In genomic region chr5:273091-273490, GRCh38 we compare ENCODE assay signal across 7 cellular contexts. TPM values are rescaled to one million over a fixed set of nuclear protein-coding genes. Genes with fewer than 3 reads are reported as not detected.
A peak's percentile ranks its signal among the peaks of the same experiment; 100 is the strongest.
DNase-seq lines count a peak whose midpoint lies in the region; TF ChIP-seq lines count a peak whose summit lies in the region.
"Not testable (repeated sequence)": the region's sequence is repeated elsewhere in the genome, so short reads cannot be mapped to it uniquely, and the experiment has no call there.

No MANE protein-coding gene starts in this region.

- intact Hi-C loops in Calu3 (cut with micrococcal nuclease; ENCODE audit: unreplicated experiment): not testable (repeated sequence)
- intact Hi-C loops in activated naive CD4-positive, alpha-beta T cell treated with anti-CD3 and anti-CD28 coated beads for 36 hours (cut with micrococcal nuclease): loop anchor here (5.0 kb wide), 2 partner anchors 339 to 1359 kb away; partner anchors contain the start of gene CEP72
- intact Hi-C loops in dendritic cell treated with granulocyte-macrophage colony-stimulating factor and Interleukin-4, amounts not matched to agents 40 ng/mL and 50 ng/mL, for 4 days (cut with micrococcal nuclease): loop anchor here (5.0 kb wide), 1 partner anchor 619 kb away; the partner anchor contains the start of genes BRD9 and TRIP13

- TF ChIP-seq CTCF in Calu3 (IDR thresholded peaks at IDR 0.05; ENCODE audit: unreplicated experiment): not testable (repeated sequence)

- CTCF ChIA-PET in Calu3 (lab: Charles Lee); activated naive CD4-positive, alpha-beta T cell treated with anti-CD3 and anti-CD28 coated beads for 36 hours (lab: Charles Lee): not testable (repeated sequence)

- not testable (repeated sequence) for H2BK5ac ChIP-seq in neuronal stem cell (ENCODE audit: low read length)

- H3K27me3 Mint-ChIP-seq in Calu3 (ENCODE audit: unreplicated experiment); T-helper 2 cell treated with Interferon-gamma antibody and Interleukin-4, amounts not matched to agents 5 μg/mL and 100 μg/mL, for 36 hours (ENCODE audit: low read depth); activated naive CD4-positive, alpha-beta T cell treated with anti-CD3 and anti-CD28 coated beads for 36 hours (ENCODE audit: low read depth); dendritic cell treated with granulocyte-macrophage colony-stimulating factor and Interleukin-4, amounts not matched to agents 40 ng/mL and 50 ng/mL, for 4 days: not testable (repeated sequence)
- peaks cover 7 to 11% (median 11%) of the 10 kb centered on the region in 3 donors for H3K27me3 Mint-ChIP-seq in immature natural killer cell (ENCODE audit: low read depth in 3 of 3)

- not testable (repeated sequence) for H3K9me3 Mint-ChIP-seq in Calu3 (ENCODE audit: low read depth, unreplicated experiment); T-helper 2 cell treated with Interferon-gamma antibody and Interleukin-4, amounts not matched to agents 5 μg/mL and 100 μg/mL, for 36 hours; activated naive CD4-positive, alpha-beta T cell treated with anti-CD3 and anti-CD28 coated beads for 36 hours; dendritic cell treated with granulocyte-macrophage colony-stimulating factor and Interleukin-4, amounts not matched to agents 40 ng/mL and 50 ng/mL, for 4 days; immature natural killer cell

- H3K4me2 ChIP-seq in Karpas-422 (ENCODE audit: low read depth, low read length, poor library complexity, severe bottlenecking) (peak overlapping the region; percentile 65), neuronal stem cell (ENCODE audit: insufficient read depth, low read length, poor library complexity, severe bottlenecking) (peak overlapping the region; percentile 11)

- H4K20me1 ChIP-seq in Karpas-422 (ENCODE audit: insufficient read depth, low read depth, low read length): not testable (repeated sequence)

- not testable (repeated sequence) for H3K9ac ChIP-seq in Karpas-422 (ENCODE audit: low read length); neuronal stem cell (ENCODE audit: low read depth, low read length, poor library complexity)

- not testable (repeated sequence) for H2BK15ac ChIP-seq in neuronal stem cell (ENCODE audit: low read length)

- H2AK5ac ChIP-seq in neuronal stem cell (ENCODE audit: low read depth, low read length): not testable (repeated sequence)

- not testable (repeated sequence) for H2BK120ac ChIP-seq in neuronal stem cell (ENCODE audit: low read depth, low read length)

- not testable (repeated sequence) for H4K91ac ChIP-seq in neuronal stem cell (ENCODE audit: low read depth, low read length, poor library complexity)

- DNase-seq in Calu3; Karpas-422; T-helper 2 cell treated with Interferon-gamma antibody and Interleukin-4, amounts not matched to agents 5 μg/mL and 100 μg/mL, for 36 hours (ENCODE audit: low spot score); activated naive CD4-positive, alpha-beta T cell treated with anti-CD3 and anti-CD28 coated beads for 36 hours; immature natural killer cell; neuronal stem cell (ENCODE audit: low spot score): not testable (repeated sequence)

- H3K36me3 ChIP-seq in Karpas-422 (ENCODE audit: insufficient read depth, low read length) (peaks cover 23% of the 10 kb centered on the region), neuronal stem cell (replicated peaks in 1 of 2; ENCODE audit: control insufficient read depth in 2 of 2, insufficient read depth in 2 of 2, low read length in 2 of 2) (peaks cover 2 to 30% of the 10 kb centered on the region in 2 donors)

- H3K4me3 Mint-ChIP-seq in Calu3 (ENCODE audit: low read depth, unreplicated experiment) (peak overlapping the region; percentile 87), immature natural killer cell (peak overlapping the region; percentile 70 to 94 (median 82))
- H3K4me3 Mint-ChIP-seq in T-helper 2 cell treated with Interferon-gamma antibody and Interleukin-4, amounts not matched to agents 5 μg/mL and 100 μg/mL, for 36 hours: peak overlapping the region; percentile 92
- peak overlapping the region; percentile 86 for H3K4me3 Mint-ChIP-seq in activated naive CD4-positive, alpha-beta T cell treated with anti-CD3 and anti-CD28 coated beads for 36 hours
- H3K4me3 Mint-ChIP-seq in dendritic cell treated with granulocyte-macrophage colony-stimulating factor and Interleukin-4, amounts not matched to agents 40 ng/mL and 50 ng/mL, for 4 days: peak overlapping the region; percentile 52

- not testable (repeated sequence) for H2BK12ac ChIP-seq in neuronal stem cell (ENCODE audit: low read length)

- not testable (repeated sequence) for BruUV-seq in Calu3 (replicated peaks; lab: Mats Ljungman, UMichigan)

- no CpG with 5 or more reads among the region's 9 CpGs for WGBS in neuronal stem cell (ENCODE audit: extremely low coverage in 2 of 2, insufficient read length in 2 of 2, insufficient replicate concordance in 1 of 2), 2 donors

- not testable (repeated sequence) for H3K9me3 ChIP-seq in Karpas-422 (ENCODE audit: low read length); neuronal stem cell (replicated peaks in 1 of 2; ENCODE audit: control insufficient read depth in 2 of 2, insufficient read depth in 1 of 2, low read depth in 1 of 2, low read length in 2 of 2)

- not testable (repeated sequence) for H3K27me3 ChIP-seq in Karpas-422 (ENCODE audit: low read length); neuronal stem cell (ENCODE audit: control insufficient read depth in 3 of 3, insufficient read depth in 3 of 3, low read depth in 1 of 3, low read length in 3 of 3)

- H3K4me3 ChIP-seq in Karpas-422 (ENCODE audit: low read length): not testable (repeated sequence)
- peak overlapping the region in 1 of 2 donors; percentile 89 for H3K4me3 ChIP-seq in neuronal stem cell (ENCODE audit: low read length in 2 of 2)

- not testable (repeated sequence) for H3K79me1 ChIP-seq in neuronal stem cell (ENCODE audit: low read depth, low read length)

- H3K27ac ChIP-seq in Karpas-422 (ENCODE audit: low read length); neuronal stem cell (replicated peaks; ENCODE audit: low read length): not testable (repeated sequence)

- H3K4me1 Mint-ChIP-seq in Calu3 (ENCODE audit: low read depth, unreplicated experiment) (peaks cover 21% of the 10 kb centered on the region), immature natural killer cell (peaks cover 27 to 46% of the 10 kb centered on the region in 2 donors)
- peaks cover 28% of the 10 kb centered on the region for H3K4me1 Mint-ChIP-seq in T-helper 2 cell treated with Interferon-gamma antibody and Interleukin-4, amounts not matched to agents 5 μg/mL and 100 μg/mL, for 36 hours (ENCODE audit: low read depth)
- peaks cover 36% of the 10 kb centered on the region for H3K4me1 Mint-ChIP-seq in activated naive CD4-positive, alpha-beta T cell treated with anti-CD3 and anti-CD28 coated beads for 36 hours (ENCODE audit: low read depth)
- H3K4me1 Mint-ChIP-seq in dendritic cell treated with granulocyte-macrophage colony-stimulating factor and Interleukin-4, amounts not matched to agents 40 ng/mL and 50 ng/mL, for 4 days (ENCODE audit: low read depth): peaks cover 32% of the 10 kb centered on the region

- not testable (repeated sequence) for H3K18ac ChIP-seq in neuronal stem cell (ENCODE audit: low read length)

- peaks cover 25% of the 10 kb centered on the region for H3K4me1 ChIP-seq in Karpas-422 (ENCODE audit: low read length)
- not testable (repeated sequence) for H3K4me1 ChIP-seq in neuronal stem cell (ENCODE audit: control insufficient read depth in 2 of 2, insufficient read depth in 1 of 2, low read depth in 1 of 2, low read length in 2 of 2)

- H3K14ac ChIP-seq in neuronal stem cell (ENCODE audit: low read length): not testable (repeated sequence)

- H3K9me2 ChIP-seq in Karpas-422 (replicated peaks; ENCODE audit: insufficient read depth, low read length): not testable (repeated sequence)

- H4K8ac ChIP-seq in neuronal stem cell (ENCODE audit: low read depth, low read length): not testable (repeated sequence)

- H3K27ac Mint-ChIP-seq in Calu3 (ENCODE audit: unreplicated experiment): peak overlapping the region; percentile 93
- peak overlapping the region; percentile 71 for H3K27ac Mint-ChIP-seq in T-helper 2 cell treated with Interferon-gamma antibody and Interleukin-4, amounts not matched to agents 5 μg/mL and 100 μg/mL, for 36 hours
- H3K27ac Mint-ChIP-seq in activated naive CD4-positive, alpha-beta T cell treated with anti-CD3 and anti-CD28 coated beads for 36 hours: not testable (repeated sequence)
- H3K27ac Mint-ChIP-seq in dendritic cell treated with granulocyte-macrophage colony-stimulating factor and Interleukin-4, amounts not matched to agents 40 ng/mL and 50 ng/mL, for 4 days: peak overlapping the region; percentile 71
- H3K27ac Mint-ChIP-seq in immature natural killer cell: peak overlapping the region; percentile 67 to 89 (median 82)

- H3K36me3 Mint-ChIP-seq in Calu3 (ENCODE audit: insufficient read depth, unreplicated experiment): peaks cover 68% of the 10 kb centered on the region
- peaks cover 29% of the 10 kb centered on the region for H3K36me3 Mint-ChIP-seq in T-helper 2 cell treated with Interferon-gamma antibody and Interleukin-4, amounts not matched to agents 5 μg/mL and 100 μg/mL, for 36 hours (ENCODE audit: low read depth)
- H3K36me3 Mint-ChIP-seq in activated naive CD4-positive, alpha-beta T cell treated with anti-CD3 and anti-CD28 coated beads for 36 hours (ENCODE audit: low read depth): peaks cover 23% of the 10 kb centered on the region
- H3K36me3 Mint-ChIP-seq in dendritic cell treated with granulocyte-macrophage colony-stimulating factor and Interleukin-4, amounts not matched to agents 40 ng/mL and 50 ng/mL, for 4 days (ENCODE audit: low read depth): peaks cover 43% of the 10 kb centered on the region
- not testable (repeated sequence) for H3K36me3 Mint-ChIP-seq in immature natural killer cell

- H2AFZ ChIP-seq in Karpas-422 (ENCODE audit: low read length); neuronal stem cell (ENCODE audit: low read length): not testable (repeated sequence)

- H3K23ac ChIP-seq in neuronal stem cell (ENCODE audit: low read depth, low read length, poor library complexity): not testable (repeated sequence)

- not testable (repeated sequence) for H3K4ac ChIP-seq in neuronal stem cell (ENCODE audit: low read length)

- H3K79me2 ChIP-seq in Karpas-422 (ENCODE audit: low read length): peaks cover 50% of the 10 kb centered on the region

RNA-seq across cellular contexts. Expression of gene PDCD6, which starts 1.6 kb away (rescaled TPM):
- 109 and 127 TPM in 2 replicates for total RNA-seq in Calu3 (2022)
- 103 and 133 TPM in 2 replicates for total RNA-seq in Karpas-422 (2014; rRNA removed; shearing (Covaris generic); ENCODE audit: low replicate concordance)
- 10 to 100 TPM; 61.1 to 62.8 TPM for total RNA-seq in activated naive CD4-positive, alpha-beta T cell treated with anti-CD3 and anti-CD28 coated beads for 36 hours
- polyA plus RNA-seq in immature natural killer cell: 100 to 1,000 TPM; 209 to 392 (median 236) TPM
- 55.8 TPM for polyA plus RNA-seq in neuronal stem cell (2013, experiment 1 of 2)
- polyA plus RNA-seq in neuronal stem cell (2013, experiment 2 of 2): 53.8 TPM

RNA-seq across cellular contexts. Expression of gene AHRR, which starts 48.4 kb away (rescaled TPM):
- total RNA-seq in Calu3 (2022): 1.3 TPM in 2 replicates
- 2.5 and 2.6 TPM in 2 replicates for total RNA-seq in Karpas-422 (2014; rRNA removed; shearing (Covaris generic); ENCODE audit: low replicate concordance)
- 1 to 10 TPM; 4.1 to 5.5 TPM for total RNA-seq in activated naive CD4-positive, alpha-beta T cell treated with anti-CD3 and anti-CD28 coated beads for 36 hours
- under 1 TPM in 1 of 3 donors, not detected in 2; 0.16 TPM for polyA plus RNA-seq in immature natural killer cell
- polyA plus RNA-seq in neuronal stem cell (2013, experiment 1 of 2): 0.26 TPM
- 0.28 TPM for polyA plus RNA-seq in neuronal stem cell (2013, experiment 2 of 2)

RNA-seq across cellular contexts. Expression of gene SDHA, which starts 55.0 kb away (rescaled TPM):
- total RNA-seq in Calu3 (2022): 96.9 and 107 TPM in 2 replicates
- total RNA-seq in Karpas-422 (2014; rRNA removed; shearing (Covaris generic); ENCODE audit: low replicate concordance): 54.0 and 62.3 TPM in 2 replicates
- 100 to 1,000 TPM; 133 to 136 TPM for total RNA-seq in activated naive CD4-positive, alpha-beta T cell treated with anti-CD3 and anti-CD28 coated beads for 36 hours
- polyA plus RNA-seq in immature natural killer cell: 100 to 1,000 TPM; 140 to 224 (median 208) TPM
- 60.5 TPM for polyA plus RNA-seq in neuronal stem cell (2013, experiment 1 of 2)
- polyA plus RNA-seq in neuronal stem cell (2013, experiment 2 of 2): 67.5 TPM

RNA-seq across cellular contexts. Expression of gene CCDC127, which starts 55.1 kb away (rescaled TPM):
- 7.3 and 7.8 TPM in 2 replicates for total RNA-seq in Calu3 (2022)
- 2.6 and 4.7 TPM in 2 replicates for total RNA-seq in Karpas-422 (2014; rRNA removed; shearing (Covaris generic); ENCODE audit: low replicate concordance)
- total RNA-seq in activated naive CD4-positive, alpha-beta T cell treated with anti-CD3 and anti-CD28 coated beads for 36 hours: 1 to 10 TPM; 3.6 to 4.0 TPM
- 1 to 10 TPM; 2.4 to 3.8 (median 3.6) TPM for polyA plus RNA-seq in immature natural killer cell
- 5.2 TPM for polyA plus RNA-seq in neuronal stem cell (2013, experiment 1 of 2)
- 5.1 TPM for polyA plus RNA-seq in neuronal stem cell (2013, experiment 2 of 2)
